In the genomic region with DNA sequence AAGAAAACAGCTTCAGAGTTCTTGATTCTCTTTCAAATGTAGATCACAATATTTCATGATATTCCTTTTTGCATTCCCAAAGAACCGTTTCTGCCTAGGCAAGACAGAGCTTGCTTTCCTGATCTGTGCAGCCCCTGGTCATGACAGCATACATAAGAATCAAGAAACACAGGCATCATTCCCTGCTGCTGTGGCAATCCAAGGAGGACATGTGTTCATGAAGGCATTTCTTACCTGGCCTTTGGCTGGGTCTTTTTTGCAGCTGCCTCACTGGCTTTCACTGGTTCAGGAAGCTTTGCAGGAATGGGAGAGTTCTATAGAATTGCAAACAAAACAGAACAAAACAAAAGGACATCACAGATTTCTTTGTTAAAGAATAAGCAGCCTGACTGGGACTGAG, we compare ENCODE assay signal across 18 cellular contexts.
"Had no signal": no experiment of that assay in that cellular context is flagged by ENCODE, and none has a peak within 500 bp of the region (broad histone marks: within the 10 kb centered on the region; RNA-seq: fewer than 3 reads in every experiment).

No MANE protein-coding gene starts in this region.

- H3K4me3 ChIP-seq: breast epithelium, dorsolateral prefrontal cortex, heart right ventricle, ovary, stomach had no signal

- DNase-seq: activated CD4-positive, alpha-beta T cell treated with anti-CD3 and anti-CD28 coated beads for 4 hours; activated CD8-positive, alpha-beta memory T cell treated with anti-CD3 and anti-CD28 coated beads, Interleukin-2, amount 50 U/mL, for 48 hours; activated CD8-positive, alpha-beta T cell treated with anti-CD3 and anti-CD28 coated beads, Interleukin-2, amount 10 ng/mL, durations not matched to agents 7 days and 5 days; activated naive CD4-positive, alpha-beta T cell treated with anti-CD3 and anti-CD28 coated beads, Interleukin-2, amount 50 U/mL, for 16 hours; dorsolateral prefrontal cortex; heart right ventricle; left ventricle myocardium superior; mesenchymal stem cell; ovary; stimulated activated CD4-positive, alpha-beta T cell treated with anti-CD3 and anti-CD28 coated beads, Interleukin-4, amount 100 ng/mL, for 1 hour; stimulated activated CD8-positive, alpha-beta memory T cell treated with anti-CD3 and anti-CD28 coated beads, Interleukin-4, amount 100 ng/mL, for 48 hours; stomach had no signal

- H3K27ac Mint-ChIP-seq: activated CD8-positive, alpha-beta T cell treated with anti-CD3 and anti-CD28 coated beads, Interleukin-2, amount 10 ng/mL, durations not matched to agents 7 days and 5 days had no signal

- ATAC-seq: activated CD8-positive, alpha-beta T cell treated with anti-CD3 and anti-CD28 coated beads, Interleukin-2, amount 10 ng/mL, durations not matched to agents 7 days and 5 days; left ventricle myocardium superior had no signal

- FAIRE-seq: endometrium, frontal cortex, urothelium cell line had no signal

- H3K9me3 ChIP-seq: breast epithelium, heart right ventricle, ovary, stomach had no signal

- H3K27ac ChIP-seq: breast epithelium, heart right ventricle, ovary, stomach, VCaP had no signal

- H3K4me3 Mint-ChIP-seq: activated CD8-positive, alpha-beta T cell treated with anti-CD3 and anti-CD28 coated beads, Interleukin-2, amount 10 ng/mL, durations not matched to agents 7 days and 5 days; neural crest cell had no signal

- H3K27me3 ChIP-seq: breast epithelium, dorsolateral prefrontal cortex, heart right ventricle, ovary, stomach had no signal

- H3K36me3 ChIP-seq: breast epithelium, ovary had no signal

- H3K9me3 Mint-ChIP-seq: neural crest cell had no signal

- H3K4me1 ChIP-seq: breast epithelium, stomach had no signal
